ENCODE assay signal across 8 cellular contexts in genomic region chr3:48429416-48430358, GRCh38. TPM values are rescaled to one million over a fixed set of nuclear protein-coding genes. Genes with fewer than 3 reads are reported as not detected.
DNase-seq lines count a peak whose midpoint lies in the region; ATAC-seq and TF ChIP-seq lines count a peak whose summit lies in the region.

TSS of gene PLXNB1 (minus strand) at chr3:48430086. CDS start at chr3:48424611, 5,475 bp downstream.

- DNase-seq in G401 (ENCODE audit: low spot score), result peak; percentile 57
- peak; percentile 93 for DNase-seq in SK-N-SH
- DNase-seq in adipocyte (ENCODE audit: low read depth), result peak; percentile 70
- peak; percentile 73 to 76 for DNase-seq in cardiac muscle cell (ENCODE audit: low read depth in 1 of 2, low spot score in 1 of 2)
- DNase-seq in osteoblast (ENCODE audit: insufficient read length, low spot score, missing footprints), result peak; percentile 90
- DNase-seq in transverse colon, result peak; percentile 84

- H3K4me3 ChIP-seq in SK-N-SH (ENCODE audit: low read depth in 2 of 2, low read length in 1 of 2) (peak within 1 kb of the TSS; percentile 73 to 79), adipocyte (ENCODE audit: low read length) (peak within 1 kb of the TSS; percentile 82), cardiac muscle cell (peak within 1 kb of the TSS; percentile 62), osteoblast (ENCODE audit: insufficient read depth, low read length) (peak within 1 kb of the TSS; percentile 75), transverse colon (peak within 1 kb of the TSS; percentile 56 to 83 (median 69))

- no peaks in the 10 kb centered on the region for H3K9me2 ChIP-seq in SK-N-SH

- TF ChIP-seq RAD21 in Ishikawa (IDR thresholded peaks at IDR 0.05; ENCODE audit: low read depth) (no peak; the same call in 1 of the 2 replicates), SK-N-SH (IDR thresholded peaks at IDR 0.05; ENCODE audit: low read length) (no peak)

- POLR2A ChIA-PET in SK-N-SH (lab: Yijun Ruan, JAX), result interaction anchor here (0.7 to 1.7 kb wide), 6 partner anchors 10 to 213 kb away, joined by 3 to 11 read pairs (median 4); partner anchors contain the start of genes CCDC51 and TMA7

- H3K9me3 ChIP-seq in SK-N-SH, result no peaks in the 10 kb centered on the region
- H3K9me3 ChIP-seq in adipocyte (ENCODE audit: control insufficient read depth, low read length), result no peaks in the 10 kb centered on the region
- H3K9me3 ChIP-seq in cardiac muscle cell (ENCODE audit: low read depth), result no peaks in the 10 kb centered on the region
- H3K9me3 ChIP-seq in osteoblast (ENCODE audit: low read depth, low read length), result no peaks in the 10 kb centered on the region
- H3K9me3 ChIP-seq in transverse colon, result no peaks in the 10 kb centered on the region

- TF ChIP-seq EP300 in Ishikawa (IDR thresholded peaks at IDR 0.05; ENCODE audit: borderline replicate concordance), result peak; percentile 53; the same call in 1 of the 2 replicates
- TF ChIP-seq EP300 in SK-N-SH (IDR thresholded peaks at IDR 0.05; ENCODE audit: borderline replicate concordance in 1 of 2, low read depth in 1 of 2, low read length in 1 of 2), result no peak
- no peak for TF ChIP-seq EP300 in transverse colon (IDR thresholded peaks at IDR 0.05; ENCODE audit: low read depth)

- H2AFZ ChIP-seq in SK-N-SH (ENCODE audit: low read depth), result peak within 1 kb of the TSS; percentile 63; the same call in 1 of the 2 replicates
- peak within 1 kb of the TSS; percentile 62 for H2AFZ ChIP-seq in osteoblast (ENCODE audit: low read length)

- no peak for TF ChIP-seq CTCF in SK-N-SH (IDR thresholded peaks at IDR 0.05)
- no peak for TF ChIP-seq CTCF in cardiac muscle cell (IDR thresholded peaks at IDR 0.05; ENCODE audit: low read depth, low read length)
- TF ChIP-seq CTCF in osteoblast (IDR thresholded peaks at IDR 0.05; ENCODE audit: extremely low read depth, low read depth, low read length), result no peak
- TF ChIP-seq CTCF in transverse colon (IDR thresholded peaks at IDR 0.05), result no peak

- no peaks in the 10 kb centered on the region for H3F3A ChIP-seq in SK-N-SH (replicated peaks; ENCODE audit: insufficient read depth)

- in situ Hi-C loops in G401 (cut with HindIII; ENCODE audit: low sequenced_read_pairs) (no loop called here), transverse colon (cut with MboI; ENCODE audit: low pct_ligation_motif_present in 1 of 4, low pct_unique_long_range_greater_than_20kb in 1 of 4, low sequenced_read_pairs in 3 of 4) (loop anchor here in 1 of 4 donors (10.0 kb wide), 1 partner anchor 155 kb away; no protein-coding TSS in a partner anchor)

- 22% methylated on average over 22 of the region's 80 CpGs for WGBS in SK-N-SH (ENCODE audit: low lambda C conversion rate)
- WGBS in transverse colon (ENCODE audit: low coverage in 1 of 2), 2 donors, result 10 to 17% methylated on average over 3 to 37 of the region's 80 CpGs

- CTCF ChIA-PET in SK-N-SH (lab: Yijun Ruan, JAX), result interaction anchor here (0.9 to 13.2 kb wide), 8 partner anchors 9 to 235 kb away, joined by 3 to 399 read pairs (median 8); partner anchors contain the start of genes CCDC51 and TMA7

- H4K20me1 ChIP-seq in SK-N-SH (ENCODE audit: insufficient read depth), result no peaks in the 10 kb centered on the region
- H4K20me1 ChIP-seq in osteoblast (ENCODE audit: insufficient read depth, low read length), result peaks cover 12% of the 10 kb centered on the region

- H3K4me1 ChIP-seq in SK-N-SH (ENCODE audit: control insufficient read depth in 1 of 2, insufficient read depth in 2 of 2, low read depth in 1 of 2, low read length in 1 of 2) (peaks cover 7 to 48% of the 10 kb centered on the region in 2 experiments; a peak in 2 of 4 replicates), adipocyte (ENCODE audit: control insufficient read depth, insufficient read depth, low read length) (peaks cover 63% of the 10 kb centered on the region), cardiac muscle cell (ENCODE audit: low read depth) (peaks cover 33% of the 10 kb centered on the region), osteoblast (ENCODE audit: insufficient read depth, low read length) (peaks cover 24% of the 10 kb centered on the region), transverse colon (peaks cover 41 to 70% (median 62%) of the 10 kb centered on the region in 4 donors)

- H3K27ac ChIP-seq in SK-N-SH (ENCODE audit: low read depth in 2 of 2, low read length in 1 of 2) (peak within 1 kb of the TSS; percentile 54 to 89; a peak in 3 of 4 replicates), cardiac muscle cell (peak within 1 kb of the TSS; percentile 80), osteoblast (ENCODE audit: low read depth, low read length) (no peak within 1 kb of the TSS), transverse colon (peak within 1 kb of the TSS; percentile 90 to 97 (median 92))

- no peaks in the 10 kb centered on the region for H3K27me3 ChIP-seq in SK-N-SH (ENCODE audit: insufficient read depth)
- H3K27me3 ChIP-seq in adipocyte (replicated peaks; ENCODE audit: control insufficient read depth, insufficient read depth, low read length), result no peaks in the 10 kb centered on the region
- no peaks in the 10 kb centered on the region for H3K27me3 ChIP-seq in cardiac muscle cell
- H3K27me3 ChIP-seq in osteoblast (ENCODE audit: insufficient read depth, low read length), result peaks cover 12% of the 10 kb centered on the region
- H3K27me3 ChIP-seq in transverse colon, result no peaks in the 10 kb centered on the region

- H3K79me2 ChIP-seq in SK-N-SH (ENCODE audit: insufficient read depth) (peaks cover 39% of the 10 kb centered on the region), osteoblast (ENCODE audit: insufficient read depth, low read length) (no peaks in the 10 kb centered on the region)

- intact Hi-C loops in transverse colon (cut with DNase I; ENCODE audit: low total_unique reads), result loop anchor here (2.0 to 10.0 kb wide), 2 partner anchors 27 to 155 kb away; no protein-coding TSS in a partner anchor

- peak within 1 kb of the TSS; percentile 84 for H3K9ac ChIP-seq in SK-N-SH
- peak within 1 kb of the TSS; percentile 84 for H3K9ac ChIP-seq in adipocyte (ENCODE audit: low read length)

- ATAC-seq in HG03460 (IDR thresholded peaks at IDR 0.05; ENCODE audit: unreplicated experiment), result no peak

- H3K4me2 ChIP-seq in SK-N-SH (peak within 1 kb of the TSS; percentile 99), osteoblast (ENCODE audit: insufficient read depth, low read length) (peak within 1 kb of the TSS; percentile 88)

- H3K36me3 ChIP-seq in SK-N-SH (replicated peaks in 1 of 2; ENCODE audit: control insufficient read depth in 1 of 2, insufficient read depth in 2 of 2, low read length in 1 of 2) (peaks cover 4 to 25% of the 10 kb centered on the region in 2 experiments), adipocyte (ENCODE audit: control insufficient read depth, insufficient read depth, low read length, severe bottlenecking) (peaks cover 7% of the 10 kb centered on the region), cardiac muscle cell (no peaks in the 10 kb centered on the region), osteoblast (ENCODE audit: insufficient read depth, low read length) (peaks cover 21% of the 10 kb centered on the region), transverse colon (no peaks in the 10 kb centered on the region)

- peak; percentile 61 for TF ChIP-seq POLR2A in transverse colon (IDR thresholded peaks at IDR 0.05)

TF ChIP-seq in Ishikawa, 13 proteins besides CTCF, POLR2A, EP300 and RAD21 (continues in another document):
- TF ChIP-seq TCF12 (IDR thresholded peaks at IDR 0.05; ENCODE audit: low read depth), result peak; percentile 54; the same call in 1 of the 2 replicates

TF ChIP-seq in SK-N-SH, 30 proteins besides CTCF, POLR2A, EP300 and RAD21:
- TF ChIP-seq JUND (IDR thresholded peaks at IDR 0.05) (no peak), PBX3 (IDR thresholded peaks at IDR 0.05) (no peak), FOSL2 (IDR thresholded peaks at IDR 0.05; ENCODE audit: borderline replicate concordance, low read depth) (no peak), POLR2AphosphoS5 (IDR thresholded peaks at IDR 0.05; ENCODE audit: low read depth, low read length) (no peak), RXRA (IDR thresholded peaks at IDR 0.05; ENCODE audit: borderline replicate concordance, low read depth) (no peak), FOXJ3 (CRISPR knock-in tag; IDR thresholded peaks at IDR 0.05) (no peak), MXI1 (IDR thresholded peaks at IDR 0.05; ENCODE audit: low read depth, low read length) (no peak)

RNA-seq across cellular contexts. Expression of gene PLXNB1, which starts in this region (rescaled TPM):
- 10.7 and 23.5 TPM in 2 replicates for total RNA-seq in G401 (2014; rRNA removed; shearing (Covaris generic))
- polyA plus RNA-seq in SK-N-SH (2012; rRNA removed), result 38.0 and 39.8 TPM in 2 replicates
- 6.5 and 13.9 TPM in 2 replicates for polyA plus RNA-seq in SK-N-SH (2012; cell fraction: cytosol; rRNA removed)
- polyA plus RNA-seq in SK-N-SH (2012; cell fraction: nucleus; rRNA removed), result 195 and 267 TPM in 2 replicates
- total RNA-seq in cardiac muscle cell, result 38.5 and 47.1 TPM in 2 replicates
- 23.9 and 28.3 TPM in 2 replicates for polyA plus RNA-seq in cardiac muscle cell
- 23.3 and 33.7 TPM in 2 replicates for total RNA-seq in osteoblast
- total RNA-seq in transverse colon, result 100 to 1,000 TPM; 129 to 530 (median 245) TPM
